In the genomic region with DNA sequence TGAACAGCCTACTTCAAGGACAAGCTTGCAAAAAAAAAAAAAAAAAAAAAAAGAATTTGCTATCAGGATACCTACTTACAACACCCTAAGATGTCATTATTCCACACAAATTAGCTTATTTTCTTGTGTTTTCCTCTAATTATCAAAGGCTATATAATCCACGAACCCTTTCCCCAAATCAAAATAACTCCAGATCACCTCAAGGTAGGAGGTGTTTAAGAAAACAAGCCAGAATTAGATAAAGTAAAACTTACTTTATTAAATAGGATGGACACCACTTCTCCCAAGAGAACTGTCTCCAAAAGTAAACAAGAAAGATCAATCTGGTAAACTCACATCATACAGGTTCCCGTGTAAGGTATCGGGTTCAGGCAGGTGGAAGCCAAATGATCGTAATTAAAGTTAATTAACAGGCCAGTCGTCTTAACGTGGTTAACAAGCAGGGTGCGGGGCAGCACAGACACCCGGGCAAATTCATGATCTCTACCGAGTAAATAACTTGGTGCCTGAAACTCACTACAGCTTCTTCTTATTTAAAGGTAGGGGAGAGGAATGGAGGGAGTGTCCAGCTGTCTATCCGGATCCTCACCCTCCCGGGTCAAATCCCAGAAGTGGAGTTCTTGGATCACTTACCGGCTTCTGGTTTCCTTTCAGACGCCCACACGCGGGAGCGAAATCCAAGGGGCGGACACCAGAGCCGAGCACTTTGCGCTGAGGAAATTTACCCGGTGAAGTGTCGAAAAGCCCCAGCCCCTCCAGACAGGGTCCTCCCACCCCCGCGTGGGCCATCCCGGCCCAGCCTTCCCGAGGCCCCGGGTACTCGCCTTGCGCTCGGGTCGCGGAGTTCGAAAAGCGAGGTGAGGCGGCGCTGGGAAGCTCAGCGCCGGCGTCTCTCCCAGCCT, we compare ENCODE assay signal across 8 cellular contexts. TPM values are rescaled to one million over a fixed set of nuclear protein-coding genes. Genes with fewer than 3 reads are reported as not detected.
A peak's percentile ranks its signal among the peaks of the same experiment; 100 is the strongest.
DNase-seq lines count a peak whose midpoint lies in the region; ATAC-seq and TF ChIP-seq lines count a peak whose summit lies in the region.

No MANE protein-coding gene starts in this region.

- TF ChIP-seq CTCF in BE2C (IDR thresholded peaks at IDR 0.05; ENCODE audit: low read depth, low read length): no peak

- H3K36me3 ChIP-seq in BE2C: no peaks in the 10 kb centered on the region

- peaks cover 18% of the 10 kb centered on the region for H3K27me3 ChIP-seq in BE2C

- peak overlapping the region; percentile 95 for H3K27ac ChIP-seq in caudate nucleus (ENCODE audit: low read depth, low read length)

- no peaks in the 10 kb centered on the region for H3K4me1 ChIP-seq in BE2C

- H3K9me3 ChIP-seq in BE2C: no peaks in the 10 kb centered on the region

- ATAC-seq in GM19395 (IDR thresholded peaks at IDR 0.05; ENCODE audit: unreplicated experiment) (peak; percentile 29), HG03571 (IDR thresholded peaks at IDR 0.05; ENCODE audit: unreplicated experiment) (peak; percentile 22), left lobe of liver (peak; percentile 62)

- no peak for DNase-seq in BE2C
- DNase-seq in T follicular helper cell (ENCODE audit: low read depth): peak; percentile 13
- peak in 55 of 61 donors; percentile 3 to 80 (median 55) for DNase-seq in caudate nucleus (lab: John Stamatoyannopoulos, UW)
- peak; percentile 72 for DNase-seq in left lobe of liver (ENCODE audit: low spot score)
- peak; percentile 61 to 63 for DNase-seq in stimulated activated CD4-positive, alpha-beta T cell treated with anti-CD3 and anti-CD28 coated beads, Interleukin-2, amount 100 ng/mL, for 24 hours
- no peak for DNase-seq in cerebellar cortex (ENCODE audit: low spot score)

- peak overlapping the region; percentile 20; the same call in 1 of the 2 replicates for H3K4me3 ChIP-seq in BE2C (ENCODE audit: low read depth, low read length)

RNA-seq across cellular contexts. Expression of gene ARAP2, which starts 0.7 kb away (rescaled TPM):
- 0.14 TPM for polyA plus RNA-seq in BE2C (2012; ENCODE audit: insufficient read depth, insufficient read length, low read depth)
- total RNA-seq in left lobe of liver: 7.4 TPM

RNA-seq across cellular contexts. Expression of gene DTHD1, which starts 37.8 kb away (rescaled TPM):
- polyA plus RNA-seq in BE2C (2012; ENCODE audit: insufficient read depth, insufficient read length, low read depth): not detected
- total RNA-seq in left lobe of liver: 0.05 TPM

Comparison
In these comparisons a context has a peak if more than half of its experiments do, and no peak if none do; other contexts are left out.
1. DNase-seq: peak in T follicular helper cell (single experiment), caudate nucleus (55 of 61), left lobe of liver (single experiment) and stimulated activated CD4-positive, alpha-beta T cell treated with anti-CD3 and anti-CD28 coated beads, Interleukin-2, amount 100 ng/mL, for 24 hours (2 of 2); none in BE2C (single experiment) and cerebellar cortex (single experiment).
2. Peak in every context shown above with its lines, with median percentiles within 50 percentile points of each other: ATAC-seq.